30 cellular contexts compared by ENCODE assay signal in the genomic region with DNA sequence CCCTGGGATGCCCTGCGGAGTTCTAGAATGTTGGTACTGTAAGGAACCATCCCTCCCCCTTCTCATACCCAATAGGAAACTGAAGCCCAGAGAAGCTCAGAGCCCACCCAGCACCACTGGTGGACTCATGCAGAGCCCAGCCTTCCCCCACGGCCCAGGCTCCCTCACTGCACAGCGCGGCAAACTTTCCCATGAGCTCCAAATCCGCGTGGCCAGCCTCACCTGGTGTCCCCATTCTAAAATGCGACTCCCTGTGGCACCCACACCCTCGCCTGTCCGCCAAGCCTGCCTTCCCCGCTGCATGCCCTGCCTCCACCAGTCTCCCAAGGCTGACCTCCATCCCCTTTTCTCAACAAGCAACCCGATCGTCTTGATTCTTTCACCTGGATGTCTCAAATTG.
"Had no signal": no experiment of that assay in that cellular context is flagged by ENCODE, and none has a peak within 500 bp of the region (broad histone marks: within the 10 kb centered on the region; RNA-seq: fewer than 3 reads in every experiment).

No MANE protein-coding gene starts in this region.

- H3K27ac ChIP-seq: ascending aorta, breast epithelium, cardiac muscle cell, colonic mucosa, dorsolateral prefrontal cortex, esophagus muscularis mucosa, foreskin keratinocyte, gastrocnemius medialis, heart left ventricle, VCaP had no signal

- DNase-seq: activated CD4-positive, alpha-beta T cell treated with anti-CD3 and anti-CD28 coated beads for 1 hour; activated CD4-positive, alpha-beta T cell treated with anti-CD3 and anti-CD28 coated beads for 4 hours; activated CD4-positive, alpha-beta T cell treated with anti-CD3 and anti-CD28 coated beads, Interleukin-2, amount 50 U/mL, for 1 hour; activated CD4-positive, alpha-beta T cell treated with anti-CD3 and anti-CD28 coated beads, Interleukin-2, amount 50 U/mL, for 48 hours; activated CD8-positive, alpha-beta memory T cell treated with anti-CD3 and anti-CD28 coated beads, Interleukin-2, amount 50 U/mL, for 48 hours; activated gamma-delta T cell; activated naive CD4-positive, alpha-beta T cell; activated naive CD4-positive, alpha-beta T cell treated with anti-CD3 and anti-CD28 coated beads, Interleukin-2, amount 10 ng/mL, durations not matched to agents 7 days and 5 days; activated naive CD8-positive, alpha-beta T cell treated with anti-CD3 and anti-CD28 coated beads, Interleukin-2, amount 10 ng/mL, durations not matched to agents 7 days and 5 days; activated T-cell treated with anti-CD3 and anti-CD28 coated beads for 4 hours; activated T-cell treated with anti-CD3 and anti-CD28 coated beads, Interleukin-2, amount 50 U/mL, for 24 hours; activated T-cell treated with anti-CD3 and anti-CD28 coated beads, Interleukin-2, amount 50 U/mL, for 72 hours; central memory CD4-positive, alpha-beta T cell; cerebellar nuclear complex; colonic mucosa; dorsolateral prefrontal cortex; effector memory CD4-positive, alpha-beta T cell; erythroblast; foreskin keratinocyte; gastrocnemius medialis; glutamatergic neuron; heart left ventricle; T-helper 2 cell had no signal

- H3K9me3 ChIP-seq: ascending aorta, colonic mucosa, esophagus muscularis mucosa, gastrocnemius medialis had no signal

- H3K36me3 ChIP-seq: ascending aorta, breast epithelium, cardiac muscle cell, colonic mucosa, esophagus muscularis mucosa, gastrocnemius medialis, heart left ventricle had no signal

- H3K27me3 ChIP-seq: ascending aorta, breast epithelium, cardiac muscle cell, colonic mucosa, dorsolateral prefrontal cortex, foreskin keratinocyte, gastrocnemius medialis, heart left ventricle had no signal

- H3K4me3 ChIP-seq: ascending aorta, breast epithelium, cardiac muscle cell, colonic mucosa, dorsolateral prefrontal cortex, esophagus muscularis mucosa, gastrocnemius medialis, heart left ventricle had no signal

- ATAC-seq: activated naive CD4-positive, alpha-beta T cell treated with anti-CD3 and anti-CD28 coated beads, Interleukin-2, amount 50 U/mL, for 72 hours; activated T-cell treated with anti-CD3 and anti-CD28 coated beads, Interleukin-2, amount 50 U/mL, for 72 hours; foreskin keratinocyte; gastrocnemius medialis; heart left ventricle; WTC11 had no signal

- H3K4me1 ChIP-seq: ascending aorta, breast epithelium, colonic mucosa, foreskin keratinocyte had no signal
